Comparison of ENCODE assay signal across 1 cellular context in the genomic region with DNA sequence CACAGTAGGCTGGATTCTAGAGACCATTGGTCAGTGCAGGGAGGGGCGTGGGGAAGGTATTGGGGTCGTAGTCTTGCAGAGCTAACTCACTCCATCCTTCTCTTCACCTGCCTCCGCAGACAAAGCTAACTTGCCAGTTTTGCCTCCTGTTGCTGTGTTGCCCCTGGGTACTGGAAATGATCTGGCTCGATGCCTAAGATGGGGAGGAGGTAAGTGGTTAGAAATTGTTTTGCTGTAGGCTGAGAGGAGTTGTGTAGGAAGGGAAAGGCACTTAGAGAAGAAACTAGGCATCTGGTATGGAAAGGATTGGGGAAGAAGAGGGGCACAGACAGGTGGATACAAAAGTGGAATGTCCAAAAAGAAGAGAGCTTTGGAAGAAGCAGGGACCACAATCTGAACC.
TF ChIP-seq lines count a peak whose summit lies in the region.

No MANE protein-coding gene starts in this region.

TF ChIP-seq in HEK293T, 16 proteins besides CTCF, POLR2A, EP300 and RAD21 (continued from another document):
- TF ChIP-seq FOXM1 (IDR thresholded peaks at IDR 0.05; ENCODE audit: borderline replicate concordance) (no peak), LEF1 (IDR thresholded peaks at IDR 0.05; ENCODE audit: borderline replicate concordance) (no peak), ELF4 (IDR thresholded peaks at IDR 0.05) (no peak), NFRKB (IDR thresholded peaks at IDR 0.05) (no peak), L3MBTL2 (conservative IDR thresholded peaks at IDR 0.05) (no peak), CTBP1 (IDR thresholded peaks at IDR 0.05; ENCODE audit: borderline replicate concordance) (no peak), ARNT (IDR thresholded peaks at IDR 0.05) (no peak)
- TF ChIP-seq, protein P1, sequence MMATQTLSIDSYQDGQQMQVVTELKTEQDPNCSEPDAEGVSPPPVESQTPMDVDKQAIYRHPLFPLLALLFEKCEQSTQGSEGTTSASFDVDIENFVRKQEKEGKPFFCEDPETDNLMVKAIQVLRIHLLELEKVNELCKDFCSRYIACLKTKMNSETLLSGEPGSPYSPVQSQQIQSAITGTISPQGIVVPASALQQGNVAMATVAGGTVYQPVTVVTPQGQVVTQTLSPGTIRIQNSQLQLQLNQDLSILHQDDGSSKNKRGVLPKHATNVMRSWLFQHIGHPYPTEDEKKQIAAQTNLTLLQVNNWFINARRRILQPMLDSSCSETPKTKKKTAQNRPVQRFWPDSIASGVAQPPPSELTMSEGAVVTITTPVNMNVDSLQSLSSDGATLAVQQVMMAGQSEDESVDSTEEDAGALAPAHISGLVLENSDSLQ (IDR thresholded peaks at IDR 0.05): no peak
TF ChIP-seq in HEK293T: peak in this region for 0.
